Comparison of ENCODE assay signal across 25 cellular contexts in the genomic region with DNA sequence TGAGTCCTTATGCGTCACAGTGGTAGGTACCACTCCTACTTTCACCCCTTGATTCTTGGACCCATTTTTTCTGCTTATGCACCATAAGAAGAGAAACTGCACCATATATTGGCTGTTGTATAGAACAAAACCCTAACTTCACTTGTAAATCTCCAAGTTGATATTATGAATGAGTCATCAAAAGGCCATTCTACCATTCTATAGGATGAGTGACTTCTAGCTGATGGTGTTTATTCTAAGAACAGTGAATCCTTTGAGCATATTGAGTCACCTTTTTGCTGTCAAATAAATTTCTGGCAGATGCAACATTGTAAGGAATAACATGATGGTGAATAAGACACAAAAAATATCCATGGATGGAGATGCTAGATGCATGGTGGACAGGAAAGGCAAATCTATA. TPM values are rescaled to one million over a fixed set of nuclear protein-coding genes. Genes with fewer than 3 reads are reported as not detected.
A peak's percentile ranks its signal among the peaks of the same experiment; 100 is the strongest.
DNase-seq lines count a peak whose midpoint lies in the region; TF ChIP-seq lines count a peak whose summit lies in the region.
"Had no signal": no experiment of that assay in that cellular context is flagged by ENCODE, and none has a peak within 500 bp of the region (broad histone marks: within the 10 kb centered on the region; RNA-seq: fewer than 3 reads in every experiment).

No MANE protein-coding gene starts in this region.

- POLR2A ChIA-PET in RWPE1 (lab: Yijun Ruan, JAX; ENCODE audit: low non-redundant PET), result no interaction called here

- dilution Hi-C loops in mammary epithelial cell (cut with HindIII; ENCODE audit: low sequenced_read_pairs), result no loop called here

- no peaks in the 10 kb centered on the region for H3K9me3 Mint-ChIP-seq in activated T-helper 2 cell treated with anti-CD3 and anti-CD28 coated beads, Interferon-gamma antibody, Interleukin-2, Interleukin-4, amounts not matched to agents 10 μg/mL and 5 μg/mL and 100 μg/mL, durations not matched to agents 14 hours and 24 hours and 36 hours
- H3K9me3 Mint-ChIP-seq: HFFc6 had no signal

- H4K20me1 ChIP-seq in mammary epithelial cell (ENCODE audit: insufficient read depth, low read length), result no peaks in the 10 kb centered on the region
- H4K20me1 ChIP-seq: BLaER1 had no signal

- TF ChIP-seq POLR2A in breast epithelium (IDR thresholded peaks at IDR 0.05) (no peak), suprapubic skin (IDR thresholded peaks at IDR 0.05) (no peak)

- no TSS peak for BruUV-seq in mammary epithelial cell (replicated peaks; lab: Mats Ljungman, UMichigan)

- no peaks in the 10 kb centered on the region for H3K36me3 Mint-ChIP-seq in activated T-helper 2 cell treated with anti-CD3 and anti-CD28 coated beads, Interferon-gamma antibody, Interleukin-2, Interleukin-4, amounts not matched to agents 10 μg/mL and 5 μg/mL and 100 μg/mL, durations not matched to agents 14 hours and 24 hours and 36 hours (ENCODE audit: low read depth)
- H3K36me3 Mint-ChIP-seq: CD4-positive, CD25-positive, alpha-beta regulatory T cell had no signal

- CTCF ChIA-PET in mammary epithelial cell (lab: Charles Lee; ENCODE audit: low non-redundant PET), result no interaction called here
- CTCF ChIA-PET in RWPE1 (lab: Yijun Ruan, JAX), result no interaction called here

- no peak for TF ChIP-seq CTCF in mammary epithelial cell (conservative IDR thresholded peaks at IDR 0.05 in 1 of 2, IDR thresholded peaks at IDR 0.05 in 1 of 2; ENCODE audit: extremely low read depth in 1 of 2, insufficient read depth in 1 of 2, low read depth in 1 of 2, low read length in 2 of 2)
- TF ChIP-seq CTCF in breast epithelium (IDR thresholded peaks at IDR 0.05), result no peak
- no peak for TF ChIP-seq CTCF in RWPE1 (conservative IDR thresholded peaks at IDR 0.05; ENCODE audit: low read depth)
- no peak for TF ChIP-seq CTCF in suprapubic skin (IDR thresholded peaks at IDR 0.05)

- no peak overlapping the region for H3K27ac ChIP-seq in mammary epithelial cell (ENCODE audit: insufficient read depth, low read depth, low read length)
- no peak overlapping the region for H3K27ac ChIP-seq in breast epithelium
- H3K27ac ChIP-seq in RWPE1, result no peak overlapping the region
- peak overlapping the region; percentile 58 for H3K27ac ChIP-seq in epithelial cell of prostate
- H3K27ac ChIP-seq in suprapubic skin, result no peak overlapping the region
- H3K27ac ChIP-seq: BLaER1, KMS-11 had no signal

- H3K9me3 ChIP-seq in mammary epithelial cell (replicated peaks; ENCODE audit: insufficient read depth, low read length), result no peaks in the 10 kb centered on the region
- H3K9me3 ChIP-seq in breast epithelium, result peaks cover 0 to 3% of the 10 kb centered on the region in 2 donors
- no peaks in the 10 kb centered on the region for H3K9me3 ChIP-seq in suprapubic skin
- H3K9me3 ChIP-seq: HAP-1, SK-N-SH had no signal

- H3K79me2 ChIP-seq in mammary epithelial cell (ENCODE audit: insufficient read depth, low read length), result no peaks in the 10 kb centered on the region

- peak; percentile 41 for DNase-seq in mammary epithelial cell
- no peak for DNase-seq in breast epithelium (ENCODE audit: low spot score in 2 of 2)
- DNase-seq in RWPE1 (ENCODE audit: low spot score), result peak; percentile 5
- peak; percentile 26 for DNase-seq in epithelial cell of prostate (ENCODE audit: low read depth, low spot score)
- no peak for DNase-seq in activated T-helper 2 cell treated with anti-CD3 and anti-CD28 coated beads, Interferon-gamma antibody, Interleukin-2, Interleukin-4, amounts not matched to agents 10 μg/mL and 5 μg/mL and 100 μg/mL, durations not matched to agents 14 hours and 24 hours and 36 hours (ENCODE audit: low spot score)
- no peak for DNase-seq in suprapubic skin (ENCODE audit: low spot score in 2 of 2)
- no peak for DNase-seq in NCI-H1092 treated with DMSO at 0.1 percent for 48 hours (lab: John Stamatoyannopoulos, UW)
- DNase-seq: 8988T; CD4-positive, CD25-positive, alpha-beta regulatory T cell; COR-L47; DMS79; EL; GF-D8; GOT3; HFFc6; MM.1S; NCI-H1417 treated with DMSO at 0.1 percent for 48 hours; NCI-H1694 treated with DMSO at 0.1 percent for 48 hours; NCI-H2081; NCI-H2227 treated with DMSO at 0.1 percent for 48 hours; NCI-H526 treated with DMSO at 0.1 percent for 48 hours; SK-N-SH had no signal

- no peaks in the 10 kb centered on the region for H3K4me1 Mint-ChIP-seq in activated T-helper 2 cell treated with anti-CD3 and anti-CD28 coated beads, Interferon-gamma antibody, Interleukin-2, Interleukin-4, amounts not matched to agents 10 μg/mL and 5 μg/mL and 100 μg/mL, durations not matched to agents 14 hours and 24 hours and 36 hours (ENCODE audit: low read depth)
- H3K4me1 Mint-ChIP-seq: CD4-positive, CD25-positive, alpha-beta regulatory T cell had no signal

- no peak for TF ChIP-seq EP300 in suprapubic skin (IDR thresholded peaks at IDR 0.05)

- no peak overlapping the region for H3K9ac ChIP-seq in mammary epithelial cell (ENCODE audit: insufficient read depth, low read length)
- H3K9ac ChIP-seq: BLaER1, KMS-11, SK-N-SH had no signal

- no peak overlapping the region for H3K4me3 Mint-ChIP-seq in activated T-helper 2 cell treated with anti-CD3 and anti-CD28 coated beads, Interferon-gamma antibody, Interleukin-2, Interleukin-4, amounts not matched to agents 10 μg/mL and 5 μg/mL and 100 μg/mL, durations not matched to agents 14 hours and 24 hours and 36 hours (ENCODE audit: low read depth)
- H3K4me3 Mint-ChIP-seq: CD4-positive, CD25-positive, alpha-beta regulatory T cell; HFFc6 had no signal

- intact Hi-C loops in mammary epithelial cell (cut with micrococcal nuclease), result no loop called here
- intact Hi-C loops in breast epithelium (cut with DNase I; ENCODE audit: low total_unique reads), result no loop called here
- intact Hi-C loops in activated T-helper 2 cell treated with anti-CD3 and anti-CD28 coated beads, Interferon-gamma antibody, Interleukin-2, Interleukin-4, amounts not matched to agents 10 μg/mL and 5 μg/mL and 100 μg/mL, durations not matched to agents 14 hours and 24 hours and 36 hours (cut with micrococcal nuclease), result no loop called here

- H3K4me2 ChIP-seq in mammary epithelial cell (ENCODE audit: insufficient read depth, low read depth, low read length), result no peak overlapping the region
- H3K4me2 ChIP-seq: BLaER1, KMS-11, SK-N-SH had no signal

- peaks cover 17% of the 10 kb centered on the region for H3K27me3 Mint-ChIP-seq in activated T-helper 2 cell treated with anti-CD3 and anti-CD28 coated beads, Interferon-gamma antibody, Interleukin-2, Interleukin-4, amounts not matched to agents 10 μg/mL and 5 μg/mL and 100 μg/mL, durations not matched to agents 14 hours and 24 hours and 36 hours (ENCODE audit: low read depth)

- in situ Hi-C loops in mammary epithelial cell (cut with MboI; ENCODE audit: low sequenced_read_pairs in 2 of 2), result no loop called here

- H2AFZ ChIP-seq in mammary epithelial cell (ENCODE audit: low read depth, low read length), result no peak overlapping the region

- no peak overlapping the region for H3K4me3 ChIP-seq in mammary epithelial cell (replicated peaks in 1 of 3; ENCODE audit: insufficient read depth in 1 of 3, low read depth in 2 of 3, low read length in 3 of 3)
- no peak overlapping the region for H3K4me3 ChIP-seq in breast epithelium
- H3K4me3 ChIP-seq in suprapubic skin, result no peak overlapping the region
- H3K4me3 ChIP-seq: BLaER1, HAP-1 had no signal

- H3K36me3 ChIP-seq in mammary epithelial cell (ENCODE audit: insufficient read depth, low read length), result no peaks in the 10 kb centered on the region
- no peaks in the 10 kb centered on the region for H3K36me3 ChIP-seq in breast epithelium
- H3K36me3 ChIP-seq in suprapubic skin, result no peaks in the 10 kb centered on the region
- H3K36me3 ChIP-seq: BLaER1, HAP-1 had no signal

- H3K4me1 ChIP-seq in mammary epithelial cell (ENCODE audit: insufficient read depth, low read length) (peaks cover 17% of the 10 kb centered on the region), breast epithelium (no peaks in the 10 kb centered on the region), suprapubic skin (no peaks in the 10 kb centered on the region)
- H3K4me1 ChIP-seq: BLaER1, HAP-1 had no signal

- no peak overlapping the region for H3K27ac Mint-ChIP-seq in activated T-helper 2 cell treated with anti-CD3 and anti-CD28 coated beads, Interferon-gamma antibody, Interleukin-2, Interleukin-4, amounts not matched to agents 10 μg/mL and 5 μg/mL and 100 μg/mL, durations not matched to agents 14 hours and 24 hours and 36 hours
- H3K27ac Mint-ChIP-seq: CD4-positive, CD25-positive, alpha-beta regulatory T cell; HFFc6 had no signal

- 82% methylated on average over 1 of the region's 1 CpG for WGBS in mammary epithelial cell (ENCODE audit: low coverage, missing lambda C conversion rate)
- WGBS in suprapubic skin, result 92% methylated on average over 1 of the region's 1 CpG

- H3K27me3 ChIP-seq in mammary epithelial cell (ENCODE audit: insufficient read depth, low read length) (no peaks in the 10 kb centered on the region), breast epithelium (no peaks in the 10 kb centered on the region), suprapubic skin (no peaks in the 10 kb centered on the region)
- H3K27me3 ChIP-seq: BLaER1 had no signal

RNA-seq across cellular contexts. Expression of gene POLR1D, which starts 57.7 kb away (rescaled TPM):
- total RNA-seq in mammary epithelial cell (100 to 1,000 TPM in 1 of 2 donors, 10 to 100 TPM in 1; 89.0 to 140 TPM), breast epithelium (100 to 1,000 TPM; 103 to 130 (median 115) TPM), suprapubic skin (100 to 1,000 TPM; 148 to 197 (median 177) TPM)
- polyA plus RNA-seq in mammary epithelial cell, result 134 TPM
- 75.5 TPM for polyA minus RNA-seq in mammary epithelial cell
- total RNA-seq in activated T-helper 2 cell treated with anti-CD3 and anti-CD28 coated beads, Interferon-gamma antibody, Interleukin-2, Interleukin-4, amounts not matched to agents 10 μg/mL and 5 μg/mL and 100 μg/mL, durations not matched to agents 14 hours and 24 hours and 36 hours, result 124 and 127 TPM in 2 replicates

RNA-seq across cellular contexts. Expression of gene LNX2, which starts 59.1 kb away (rescaled TPM):
- total RNA-seq in mammary epithelial cell (10 to 100 TPM; 16.1 to 26.3 TPM), breast epithelium (10 to 100 TPM in 2 of 3 donors, 1 to 10 TPM in 1; 5.9 to 19.3 (median 19.2) TPM), suprapubic skin (10 to 100 TPM; 11.2 to 15.9 (median 13.6) TPM)
- polyA plus RNA-seq in mammary epithelial cell, result 10.0 TPM
- 24.8 TPM for polyA minus RNA-seq in mammary epithelial cell
- total RNA-seq in activated T-helper 2 cell treated with anti-CD3 and anti-CD28 coated beads, Interferon-gamma antibody, Interleukin-2, Interleukin-4, amounts not matched to agents 10 μg/mL and 5 μg/mL and 100 μg/mL, durations not matched to agents 14 hours and 24 hours and 36 hours, result 5.2 and 5.4 TPM in 2 replicates

Comparison
In these comparisons a context has a peak if more than half of its experiments do, and no peak if none do; other contexts are left out.
1. DNase-seq: peak in mammary epithelial cell (single experiment), RWPE1 (single experiment) and epithelial cell of prostate (single experiment); none in breast epithelium (0 of 2), activated T-helper 2 cell treated with anti-CD3 and anti-CD28 coated beads, Interferon-gamma antibody, Interleukin-2, Interleukin-4, amounts not matched to agents 10 μg/mL and 5 μg/mL and 100 μg/mL, durations not matched to agents 14 hours and 24 hours and 36 hours (single experiment), suprapubic skin (0 of 2) and NCI-H1092 treated with DMSO at 0.1 percent for 48 hours (single experiment).